In the genomic region with DNA sequence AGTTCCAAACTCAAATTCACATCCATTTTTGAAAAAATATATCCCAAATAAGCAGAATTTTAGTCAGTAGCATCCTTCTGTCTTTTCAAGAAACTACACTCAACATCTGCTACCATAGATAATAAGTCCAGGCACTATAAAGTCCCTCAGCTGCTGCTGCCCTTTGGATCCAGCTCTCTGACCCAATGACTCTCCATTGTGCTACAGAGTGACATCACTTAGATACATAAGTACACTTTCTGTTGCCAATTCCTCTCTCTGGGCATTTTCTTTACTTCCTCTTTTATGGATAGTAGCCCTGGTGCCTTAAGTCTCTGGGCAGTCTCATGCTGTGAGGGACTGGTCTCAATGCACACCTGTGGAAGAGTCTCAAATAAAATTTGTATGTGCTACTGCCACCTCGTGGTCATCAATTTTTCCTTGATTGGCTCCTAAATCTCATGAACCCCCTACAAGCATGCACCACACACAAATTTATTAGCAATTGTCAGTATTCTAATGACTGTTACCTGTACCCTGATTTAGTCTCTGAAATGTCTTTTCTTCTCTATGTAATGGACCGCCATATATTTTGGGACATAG, we compare ENCODE assay signal across 8 cellular contexts.
DNase-seq lines count a peak whose midpoint lies in the region; ATAC-seq and TF ChIP-seq lines count a peak whose summit lies in the region.

No MANE protein-coding gene starts in this region.

- CTCF ChIA-PET in AG04449 (lab: Yijun Ruan, JAX), result interaction anchor here (0.9 kb wide), 2 partner anchors 17 to 29 kb away, joined by 3 read pairs; no protein-coding TSS in a partner anchor
- CTCF ChIA-PET in activated naive CD4-positive, alpha-beta T cell treated with anti-CD3 and anti-CD28 coated beads, Interleukin-2, amount 10 ng/mL, durations not matched to agents 7 days and 5 days (lab: Charles Lee), result no interaction called here

- H3K36me3 Mint-ChIP-seq in activated naive CD4-positive, alpha-beta T cell treated with anti-CD3 and anti-CD28 coated beads, Interleukin-2, amount 10 ng/mL, durations not matched to agents 7 days and 5 days, result no peaks in the 10 kb centered on the region

- POLR2A ChIA-PET in AG04449 (lab: Yijun Ruan, JAX), result no interaction called here

- H3K4me3 Mint-ChIP-seq in activated naive CD4-positive, alpha-beta T cell treated with anti-CD3 and anti-CD28 coated beads, Interleukin-2, amount 10 ng/mL, durations not matched to agents 7 days and 5 days, result no peak overlapping the region

- ATAC-seq in GM18502 (IDR thresholded peaks at IDR 0.05; ENCODE audit: poor library complexity, unreplicated experiment) (peak; percentile 90), HG02870 (IDR thresholded peaks at IDR 0.05; ENCODE audit: unreplicated experiment) (peak; percentile 83)

- H3K4me3 ChIP-seq in AG04449 (ENCODE audit: low read depth, low read length), result no peak overlapping the region

- DNase-seq in AG04449 (ENCODE audit: low read depth, low spot score) (no peak), NCI-H526 treated with DMSO at 0.1 percent for 48 hours (lab: John Stamatoyannopoulos, UW) (peak; percentile 28), fibroblast of peridontal ligament (ENCODE audit: extremely low read depth) (peak; percentile 19), SHP77 treated with DMSO at 0.1 percent for 48 hours (lab: John Stamatoyannopoulos, UW) (no peak)
- DNase-seq in effector CD4-positive, alpha-beta T cell, result no peak
- no peak for DNase-seq in activated naive CD4-positive, alpha-beta T cell treated with anti-CD3 and anti-CD28 coated beads, Interleukin-2, amount 10 ng/mL, durations not matched to agents 7 days and 5 days

- H3K27me3 Mint-ChIP-seq in activated naive CD4-positive, alpha-beta T cell treated with anti-CD3 and anti-CD28 coated beads, Interleukin-2, amount 10 ng/mL, durations not matched to agents 7 days and 5 days, result no peaks in the 10 kb centered on the region

- no peaks in the 10 kb centered on the region for H3K4me1 Mint-ChIP-seq in activated naive CD4-positive, alpha-beta T cell treated with anti-CD3 and anti-CD28 coated beads, Interleukin-2, amount 10 ng/mL, durations not matched to agents 7 days and 5 days

- H3K9me3 Mint-ChIP-seq in activated naive CD4-positive, alpha-beta T cell treated with anti-CD3 and anti-CD28 coated beads, Interleukin-2, amount 10 ng/mL, durations not matched to agents 7 days and 5 days, result peaks cover 8% of the 10 kb centered on the region

- TF ChIP-seq CTCF in AG04449 (IDR thresholded peaks at IDR 0.05; ENCODE audit: insufficient read depth, low read length, missing control alignments), result peak; percentile 16

- H3K27ac Mint-ChIP-seq in activated naive CD4-positive, alpha-beta T cell treated with anti-CD3 and anti-CD28 coated beads, Interleukin-2, amount 10 ng/mL, durations not matched to agents 7 days and 5 days, result no peak overlapping the region

Comparison
In these comparisons a context has a peak if more than half of its experiments do, and no peak if none do; other contexts are left out.
1. DNase-seq: peak in NCI-H526 treated with DMSO at 0.1 percent for 48 hours (single experiment) and fibroblast of peridontal ligament (single experiment); none in AG04449 (single experiment), effector CD4-positive, alpha-beta T cell (single experiment), activated naive CD4-positive, alpha-beta T cell treated with anti-CD3 and anti-CD28 coated beads, Interleukin-2, amount 10 ng/mL, durations not matched to agents 7 days and 5 days (single experiment) and SHP77 treated with DMSO at 0.1 percent for 48 hours (single experiment).